10 cellular contexts compared by ENCODE assay signal in genomic region chr15:63244976-63245645, GRCh38. TPM values are rescaled to one million over a fixed set of nuclear protein-coding genes. Genes with fewer than 3 reads are reported as not detected.
DNase-seq lines count a peak whose midpoint lies in the region; ATAC-seq and TF ChIP-seq lines count a peak whose summit lies in the region.
"Had no signal": no experiment of that assay in that cellular context is flagged by ENCODE, and none has a peak within 500 bp of the region (broad histone marks: within the 10 kb centered on the region; RNA-seq: fewer than 3 reads in every experiment).

No MANE protein-coding gene starts in this region.

- peaks cover 19 to 56% of the 10 kb centered on the region in 2 donors for H3K4me1 ChIP-seq in left lung

- H3K9me3 ChIP-seq in left lung, result no peaks in the 10 kb centered on the region

- H3K4me3 Mint-ChIP-seq in activated CD8-positive, alpha-beta memory T cell treated with anti-CD3 and anti-CD28 coated beads, Interleukin-2, amount 10 ng/mL, durations not matched to agents 7 days and 5 days, result no peak overlapping the region
- H3K4me3 Mint-ChIP-seq in activated naive CD8-positive, alpha-beta T cell treated with anti-CD3 and anti-CD28 coated beads, Interleukin-2, amount 50 U/mL, for 24 hours, result no peak overlapping the region
- H3K4me3 Mint-ChIP-seq in stimulated activated naive CD8-positive, alpha-beta T cell treated with anti-CD3 and anti-CD28 coated beads, Interleukin-15, amount 100 ng/mL, for 72 hours, result no peak overlapping the region

- no peak overlapping the region for H3K4me3 ChIP-seq in left lung

- CTCF ChIA-PET in activated CD8-positive, alpha-beta memory T cell treated with anti-CD3 and anti-CD28 coated beads, Interleukin-2, amount 10 ng/mL, durations not matched to agents 7 days and 5 days (lab: Charles Lee), result interaction anchor here (0.6 to 1.3 kb wide), 3 partner anchors 10 to 34 kb away, joined by 3 read pairs; no protein-coding TSS in a partner anchor

- H3K36me3 Mint-ChIP-seq in activated CD8-positive, alpha-beta memory T cell treated with anti-CD3 and anti-CD28 coated beads, Interleukin-2, amount 10 ng/mL, durations not matched to agents 7 days and 5 days, result peaks cover 59% of the 10 kb centered on the region
- peaks cover 66% of the 10 kb centered on the region for H3K36me3 Mint-ChIP-seq in activated naive CD8-positive, alpha-beta T cell treated with anti-CD3 and anti-CD28 coated beads, Interleukin-2, amount 50 U/mL, for 24 hours (ENCODE audit: low read depth)

- DNase-seq in activated CD8-positive, alpha-beta memory T cell treated with anti-CD3 and anti-CD28 coated beads, Interleukin-2, amount 10 ng/mL, durations not matched to agents 7 days and 5 days, result no peak
- no peak for DNase-seq in activated CD8-positive, alpha-beta memory T cell treated with anti-CD3 and anti-CD28 coated beads, Interleukin-2, amount 50 U/mL, for 4 hours
- no peak for DNase-seq in activated naive CD8-positive, alpha-beta T cell treated with anti-CD3 and anti-CD28 coated beads, Interleukin-2, amount 50 U/mL, for 24 hours
- DNase-seq in left lung (no peak), iPS-NIHi11 (ENCODE audit: low spot score) (no peak), nucleus accumbens (lab: John Stamatoyannopoulos, UW) (no peak)
- DNase-seq in stimulated activated naive CD8-positive, alpha-beta T cell treated with anti-CD3 and anti-CD28 coated beads, Interleukin-15, amount 100 ng/mL, for 72 hours, result no peak
- DNase-seq: activated effector memory CD4-positive, alpha-beta T cell treated with anti-CD3 and anti-CD28 coated beads, Interleukin-2, amount 50 U/mL, for 16 hours; NCI-H2227 treated with DMSO at 0.1 percent for 48 hours had no signal

- peaks cover 0 to 36% of the 10 kb centered on the region in 2 donors for H3K36me3 ChIP-seq in left lung

- H3K27me3 ChIP-seq in left lung, result no peaks in the 10 kb centered on the region

- TF ChIP-seq CTCF in left lung (IDR thresholded peaks at IDR 0.05), result no peak

- H3K27ac Mint-ChIP-seq in activated CD8-positive, alpha-beta memory T cell treated with anti-CD3 and anti-CD28 coated beads, Interleukin-2, amount 10 ng/mL, durations not matched to agents 7 days and 5 days, result peak overlapping the region; percentile 35
- H3K27ac Mint-ChIP-seq in activated naive CD8-positive, alpha-beta T cell treated with anti-CD3 and anti-CD28 coated beads, Interleukin-2, amount 50 U/mL, for 24 hours, result peak overlapping the region; percentile 91
- H3K27ac Mint-ChIP-seq in stimulated activated naive CD8-positive, alpha-beta T cell treated with anti-CD3 and anti-CD28 coated beads, Interleukin-15, amount 100 ng/mL, for 72 hours, result peak overlapping the region; percentile 73 to 76

- intact Hi-C loops in left lung (cut with DNase I), result no loop called here

- H3K27me3 Mint-ChIP-seq in activated CD8-positive, alpha-beta memory T cell treated with anti-CD3 and anti-CD28 coated beads, Interleukin-2, amount 10 ng/mL, durations not matched to agents 7 days and 5 days, result no peaks in the 10 kb centered on the region
- H3K27me3 Mint-ChIP-seq in activated naive CD8-positive, alpha-beta T cell treated with anti-CD3 and anti-CD28 coated beads, Interleukin-2, amount 50 U/mL, for 24 hours, result no peaks in the 10 kb centered on the region
- no peaks in the 10 kb centered on the region for H3K27me3 Mint-ChIP-seq in stimulated activated naive CD8-positive, alpha-beta T cell treated with anti-CD3 and anti-CD28 coated beads, Interleukin-15, amount 100 ng/mL, for 72 hours

- H3K9me3 Mint-ChIP-seq in activated CD8-positive, alpha-beta memory T cell treated with anti-CD3 and anti-CD28 coated beads, Interleukin-2, amount 10 ng/mL, durations not matched to agents 7 days and 5 days (ENCODE audit: low read depth), result no peaks in the 10 kb centered on the region
- H3K9me3 Mint-ChIP-seq in activated naive CD8-positive, alpha-beta T cell treated with anti-CD3 and anti-CD28 coated beads, Interleukin-2, amount 50 U/mL, for 24 hours, result no peaks in the 10 kb centered on the region
- no peaks in the 10 kb centered on the region for H3K9me3 Mint-ChIP-seq in stimulated activated naive CD8-positive, alpha-beta T cell treated with anti-CD3 and anti-CD28 coated beads, Interleukin-15, amount 100 ng/mL, for 72 hours

- peak overlapping the region; percentile 45 to 54 for H3K27ac ChIP-seq in left lung

- ATAC-seq in activated CD8-positive, alpha-beta memory T cell treated with anti-CD3 and anti-CD28 coated beads, Interleukin-2, amount 10 ng/mL, durations not matched to agents 7 days and 5 days, result no peak
- peak; percentile 53 for ATAC-seq in activated naive CD8-positive, alpha-beta T cell treated with anti-CD3 and anti-CD28 coated beads, Interleukin-2, amount 50 U/mL, for 24 hours
- ATAC-seq in left lung (no peak), GM21529 (IDR thresholded peaks at IDR 0.05; ENCODE audit: unreplicated experiment) (no peak)
- peak; percentile 67 for ATAC-seq in stimulated activated naive CD8-positive, alpha-beta T cell treated with anti-CD3 and anti-CD28 coated beads, Interleukin-15, amount 100 ng/mL, for 72 hours

- H3K4me1 Mint-ChIP-seq in activated CD8-positive, alpha-beta memory T cell treated with anti-CD3 and anti-CD28 coated beads, Interleukin-2, amount 10 ng/mL, durations not matched to agents 7 days and 5 days, result peaks cover 23% of the 10 kb centered on the region
- peaks cover 58% of the 10 kb centered on the region for H3K4me1 Mint-ChIP-seq in activated naive CD8-positive, alpha-beta T cell treated with anti-CD3 and anti-CD28 coated beads, Interleukin-2, amount 50 U/mL, for 24 hours
- peaks cover 60% of the 10 kb centered on the region for H3K4me1 Mint-ChIP-seq in stimulated activated naive CD8-positive, alpha-beta T cell treated with anti-CD3 and anti-CD28 coated beads, Interleukin-15, amount 100 ng/mL, for 72 hours

RNA-seq across cellular contexts. Expression of gene APH1B, which starts 32.3 kb away (rescaled TPM):
- 10 to 100 TPM; 12.3 to 13.0 TPM for total RNA-seq in activated CD8-positive, alpha-beta memory T cell treated with anti-CD3 and anti-CD28 coated beads, Interleukin-2, amount 10 ng/mL, durations not matched to agents 7 days and 5 days
- total RNA-seq in left lung, result 10 to 100 TPM; 24.0 to 32.2 TPM

RNA-seq across cellular contexts. Expression of gene RAB8B, which starts 55.7 kb away (rescaled TPM):
- 100 to 1,000 TPM in 1 of 2 experiments, 10 to 100 TPM in 1; 94.8 to 128 TPM for total RNA-seq in activated CD8-positive, alpha-beta memory T cell treated with anti-CD3 and anti-CD28 coated beads, Interleukin-2, amount 10 ng/mL, durations not matched to agents 7 days and 5 days
- 10 to 100 TPM; 45.1 to 60.2 TPM for total RNA-seq in left lung

Comparison
In these comparisons a context has a peak if more than half of its experiments do, and no peak if none do; other contexts are left out.
1. ATAC-seq: peak in activated naive CD8-positive, alpha-beta T cell treated with anti-CD3 and anti-CD28 coated beads, Interleukin-2, amount 50 U/mL, for 24 hours (single experiment) and stimulated activated naive CD8-positive, alpha-beta T cell treated with anti-CD3 and anti-CD28 coated beads, Interleukin-15, amount 100 ng/mL, for 72 hours (single experiment); none in activated CD8-positive, alpha-beta memory T cell treated with anti-CD3 and anti-CD28 coated beads, Interleukin-2, amount 10 ng/mL, durations not matched to agents 7 days and 5 days (single experiment), left lung (single experiment) and GM21529 (single experiment).
2. H3K27ac Mint-ChIP-seq: peak in every context shown above with its lines; median percentile 91 in activated naive CD8-positive, alpha-beta T cell treated with anti-CD3 and anti-CD28 coated beads, Interleukin-2, amount 50 U/mL, for 24 hours; 74 in stimulated activated naive CD8-positive, alpha-beta T cell treated with anti-CD3 and anti-CD28 coated beads, Interleukin-15, amount 100 ng/mL, for 72 hours; 35 in activated CD8-positive, alpha-beta memory T cell treated with anti-CD3 and anti-CD28 coated beads, Interleukin-2, amount 10 ng/mL, durations not matched to agents 7 days and 5 days.